Comparison of ENCODE assay signal across 11 cellular contexts in the genomic region with DNA sequence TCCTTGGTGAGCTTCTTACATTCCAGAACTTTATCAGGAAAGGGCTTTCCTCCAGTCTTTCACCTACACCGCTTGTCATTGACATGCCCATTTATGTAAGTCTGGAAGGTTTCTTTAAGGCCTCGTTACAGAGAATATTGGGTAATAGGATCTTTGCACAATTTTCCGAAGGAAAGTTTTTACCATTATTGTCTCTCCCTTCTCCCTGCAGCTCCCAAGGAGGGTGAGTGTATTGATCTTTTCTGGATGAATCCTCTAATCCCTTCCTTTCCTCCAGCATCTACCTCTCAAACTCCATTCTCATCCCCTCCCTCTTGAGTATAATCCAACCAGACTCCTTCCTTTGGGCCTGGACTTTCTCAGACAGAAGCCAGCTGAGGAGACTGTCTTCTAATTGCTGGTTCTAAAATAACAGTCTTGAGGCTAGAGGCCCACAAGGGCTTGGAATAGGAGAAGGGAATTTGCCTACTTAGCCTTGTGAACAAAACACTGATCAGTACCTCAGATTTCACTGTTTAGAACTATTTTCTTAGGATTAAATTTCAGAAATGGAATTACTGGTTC. TPM values are rescaled to one million over a fixed set of nuclear protein-coding genes. Genes with fewer than 3 reads are reported as not detected.
DNase-seq lines count a peak whose midpoint lies in the region; ATAC-seq and TF ChIP-seq lines count a peak whose summit lies in the region.
"Had no signal": no experiment of that assay in that cellular context is flagged by ENCODE, and none has a peak within 500 bp of the region (broad histone marks: within the 10 kb centered on the region; RNA-seq: fewer than 3 reads in every experiment).

No MANE protein-coding gene starts in this region.

- no peak for TF ChIP-seq POLR2A in spleen (IDR thresholded peaks at IDR 0.05)

- H3K9me3 Mint-ChIP-seq in activated CD4-positive, alpha-beta T cell treated with anti-CD3 and anti-CD28 coated beads for 36 hours (ENCODE audit: low read depth): no peaks in the 10 kb centered on the region
- no peaks in the 10 kb centered on the region for H3K9me3 Mint-ChIP-seq in activated B cell treated with CpG ODN at 0.5 μM for 24 hours
- H3K9me3 Mint-ChIP-seq: T-helper 2 cell treated with Interferon-gamma antibody and Interleukin-4, amounts not matched to agents 5 μg/mL and 100 μg/mL, for 36 hours had no signal

- no peak for ATAC-seq in activated CD4-positive, alpha-beta T cell treated with anti-CD3 and anti-CD28 coated beads for 36 hours
- ATAC-seq in activated B cell treated with CpG ODN at 0.5 μM for 24 hours (ENCODE audit: low read depth): no peak
- no peak for ATAC-seq in GM19328 (IDR thresholded peaks at IDR 0.05; ENCODE audit: unreplicated experiment)
- no peak for ATAC-seq in GM21526 (IDR thresholded peaks at IDR 0.05; ENCODE audit: low FRiP score, unreplicated experiment)

- no peak overlapping the region for H3K4me3 Mint-ChIP-seq in activated CD4-positive, alpha-beta T cell treated with anti-CD3 and anti-CD28 coated beads for 36 hours
- H3K4me3 Mint-ChIP-seq in activated B cell treated with CpG ODN at 0.5 μM for 24 hours: no peak overlapping the region
- H3K4me3 Mint-ChIP-seq: T-helper 2 cell treated with Interferon-gamma antibody and Interleukin-4, amounts not matched to agents 5 μg/mL and 100 μg/mL, for 36 hours had no signal

- POLR2A ChIA-PET in activated CD4-positive, alpha-beta T cell treated with anti-CD3 and anti-CD28 coated beads for 36 hours (lab: Charles Lee): interaction anchor here (1.0 kb wide), 1 partner anchor 11 kb away, joined by 3 read pairs; no protein-coding TSS in a partner anchor
- POLR2A ChIA-PET in activated B cell treated with CpG ODN at 0.5 μM for 24 hours (lab: Charles Lee): no interaction called here

- H3K4me3 ChIP-seq in spleen: peak overlapping the region in 1 of 8 donors; percentile 8

- H3K27me3 Mint-ChIP-seq in activated CD4-positive, alpha-beta T cell treated with anti-CD3 and anti-CD28 coated beads for 36 hours: no peaks in the 10 kb centered on the region
- H3K27me3 Mint-ChIP-seq in activated B cell treated with CpG ODN at 0.5 μM for 24 hours: no peaks in the 10 kb centered on the region

- no peak for TF ChIP-seq CTCF in activated B cell treated with CpG ODN at 0.5 μM for 24 hours (IDR thresholded peaks at IDR 0.05)
- TF ChIP-seq CTCF in spleen (IDR thresholded peaks at IDR 0.05 in 8 of 11, conservative IDR thresholded peaks at IDR 0.05 in 3 of 11): no peak

- peaks cover 11% of the 10 kb centered on the region for H3K36me3 Mint-ChIP-seq in activated CD4-positive, alpha-beta T cell treated with anti-CD3 and anti-CD28 coated beads for 36 hours (ENCODE audit: low read depth)
- peaks cover 4% of the 10 kb centered on the region for H3K36me3 Mint-ChIP-seq in activated B cell treated with CpG ODN at 0.5 μM for 24 hours (ENCODE audit: low read depth)

- H3K4me1 Mint-ChIP-seq in activated CD4-positive, alpha-beta T cell treated with anti-CD3 and anti-CD28 coated beads for 36 hours: peaks cover 81% of the 10 kb centered on the region
- peaks cover 73% of the 10 kb centered on the region for H3K4me1 Mint-ChIP-seq in activated B cell treated with CpG ODN at 0.5 μM for 24 hours

- WGBS in spleen, 5 donors: 47 to 73% (median 68%) methylated on average over 3 of the region's 3 CpGs

- H3K36me3 ChIP-seq in spleen: no peaks in the 10 kb centered on the region

- intact Hi-C loops in activated CD4-positive, alpha-beta T cell treated with anti-CD3 and anti-CD28 coated beads for 36 hours (cut with DNase I, micrococcal nuclease): no loop called here
- intact Hi-C loops in activated B cell treated with CpG ODN at 0.5 μM for 24 hours (cut with micrococcal nuclease): loop anchor here (2.0 kb wide), 1 partner anchor 15 kb away; no protein-coding TSS in a partner anchor
- intact Hi-C loops in spleen (cut with DNase I; ENCODE audit: low total_unique reads): no loop called here

- CTCF ChIA-PET in activated CD4-positive, alpha-beta T cell treated with anti-CD3 and anti-CD28 coated beads for 36 hours (lab: Charles Lee): interaction anchor here (0.6 to 1.6 kb wide), 5 partner anchors 14 to 41 kb away, joined by 3 to 5 read pairs (median 4); a partner anchor contains a TSS
- CTCF ChIA-PET in activated B cell treated with CpG ODN at 0.5 μM for 24 hours (lab: Charles Lee): interaction anchor here (0.7 to 1.3 kb wide), 2 partner anchors 20 to 159 kb away, joined by 3 read pairs; no protein-coding TSS in a partner anchor

- H3K27ac ChIP-seq in spleen: peak overlapping the region in 5 of 8 donors; percentile 10 to 62 (median 37)

- no peak for DNase-seq in activated CD4-positive, alpha-beta T cell treated with anti-CD3 and anti-CD28 coated beads for 36 hours
- no peak for DNase-seq in activated CD4-positive, alpha-beta T cell treated with anti-CD3 and anti-CD28 coated beads for 1 hour
- DNase-seq in activated B cell treated with CpG ODN at 0.5 μM for 24 hours (no peak), kidney tubule cell (ENCODE audit: low spot score) (peak; percentile 0), spleen (no peak), HPDE6-E6E7 (ENCODE audit: extremely low spot score) (no peak)
- DNase-seq: activated T-cell treated with anti-CD3 and anti-CD28 coated beads, Interleukin-2, amount 50 U/mL, for 48 hours; NCI-H446 had no signal

- H3K27ac Mint-ChIP-seq in activated CD4-positive, alpha-beta T cell treated with anti-CD3 and anti-CD28 coated beads for 36 hours: peak overlapping the region; percentile 55
- peak overlapping the region; percentile 38 for H3K27ac Mint-ChIP-seq in activated B cell treated with CpG ODN at 0.5 μM for 24 hours
- H3K27ac Mint-ChIP-seq: T-helper 2 cell treated with Interferon-gamma antibody and Interleukin-4, amounts not matched to agents 5 μg/mL and 100 μg/mL, for 36 hours had no signal

- peaks cover 37 to 100% (median 88%) of the 10 kb centered on the region in 6 donors for H3K4me1 ChIP-seq in spleen

- H3K27me3 ChIP-seq in spleen (replicated peaks in 1 of 7): no peaks in the 10 kb centered on the region

- no peaks in the 10 kb centered on the region for H3K9me3 ChIP-seq in spleen

RNA-seq across cellular contexts. Expression of a gene that starts 21.8 kb away (rescaled TPM):
- total RNA-seq in activated CD4-positive, alpha-beta T cell treated with anti-CD3 and anti-CD28 coated beads for 36 hours: 100 to 1,000 TPM; 127 to 147 TPM
- 142 and 155 TPM in 2 replicates for total RNA-seq in activated B cell treated with CpG ODN at 0.5 μM for 24 hours
- total RNA-seq in spleen: 100 to 1,000 TPM; 188 to 261 (median 219) TPM
- polyA plus RNA-seq in spleen: 10 to 100 TPM in 2 of 3 donors, 1 to 10 TPM in 1; 8.8 to 18.9 (median 10.6) TPM
